Comparison of ENCODE assay signal across 1 cellular context in the genomic region with DNA sequence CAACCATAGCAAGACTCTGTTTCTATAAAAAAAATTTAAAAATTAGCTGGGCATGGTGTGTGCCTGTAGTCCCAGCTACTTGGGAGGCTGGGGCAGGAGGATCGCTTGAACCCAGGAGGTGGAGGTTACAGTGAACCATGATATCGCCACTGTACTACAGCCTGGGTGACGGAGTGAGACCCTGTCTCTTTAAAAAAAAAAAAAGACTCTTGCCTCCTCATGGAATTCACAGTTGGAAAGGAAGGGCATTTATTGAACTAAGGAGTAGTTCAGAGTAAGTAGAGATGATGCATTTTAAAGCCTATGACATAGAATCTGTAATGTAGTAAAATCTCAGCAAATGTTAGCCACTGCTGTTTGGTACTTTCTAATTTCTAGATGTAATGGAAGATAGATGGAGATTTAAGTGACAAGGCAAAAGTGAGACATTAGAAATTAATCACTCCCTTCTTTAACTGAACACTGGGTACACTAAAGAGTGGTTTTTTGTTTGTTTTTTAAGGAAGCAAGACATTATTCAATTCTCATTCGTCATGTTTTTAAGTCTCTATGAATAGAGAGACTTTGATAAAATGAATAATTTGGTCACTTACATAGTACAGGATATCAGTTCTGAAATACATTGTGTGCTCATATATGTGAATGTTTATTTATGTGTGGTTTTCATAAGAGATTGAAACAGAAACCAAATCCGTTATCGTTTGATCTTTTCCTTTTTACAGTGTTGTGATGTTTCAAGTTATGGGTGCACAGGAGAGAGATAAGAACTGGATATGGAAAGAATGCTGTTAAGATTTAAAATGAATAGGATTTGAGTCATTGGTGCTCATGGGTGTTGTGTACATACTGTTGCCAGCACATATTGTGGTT.
A peak's percentile ranks its signal among the peaks of the same experiment; 100 is the strongest.
TF ChIP-seq lines count a peak whose summit lies in the region.

No MANE protein-coding gene starts in this region.

TF ChIP-seq in SK-N-SH, 30 proteins besides CTCF, POLR2A, EP300 and RAD21 (continued from another document):
- TF ChIP-seq, protein P1, sequence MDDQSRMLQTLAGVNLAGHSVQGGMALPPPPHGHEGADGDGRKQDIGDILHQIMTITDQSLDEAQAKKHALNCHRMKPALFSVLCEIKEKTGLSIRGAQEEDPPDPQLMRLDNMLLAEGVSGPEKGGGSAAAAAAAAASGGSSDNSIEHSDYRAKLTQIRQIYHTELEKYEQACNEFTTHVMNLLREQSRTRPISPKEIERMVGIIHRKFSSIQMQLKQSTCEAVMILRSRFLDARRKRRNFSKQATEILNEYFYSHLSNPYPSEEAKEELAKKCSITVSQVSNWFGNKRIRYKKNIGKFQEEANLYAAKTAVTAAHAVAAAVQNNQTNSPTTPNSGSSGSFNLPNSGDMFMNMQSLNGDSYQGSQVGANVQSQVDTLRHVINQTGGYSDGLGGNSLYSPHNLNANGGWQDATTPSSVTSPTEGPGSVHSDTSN (IDR thresholded peaks at IDR 0.05), result peak; percentile 81
- TF ChIP-seq MXI1 (IDR thresholded peaks at IDR 0.05; ENCODE audit: low read depth, low read length), result no peak
- TF ChIP-seq RCOR1 (IDR thresholded peaks at IDR 0.05; ENCODE audit: low read length), result no peak
- TF ChIP-seq SMC3 (IDR thresholded peaks at IDR 0.05; ENCODE audit: low read depth, low read length), result no peak
- TF ChIP-seq FOXJ3 (CRISPR knock-in tag; IDR thresholded peaks at IDR 0.05), result no peak
- TF ChIP-seq, protein P2, sequence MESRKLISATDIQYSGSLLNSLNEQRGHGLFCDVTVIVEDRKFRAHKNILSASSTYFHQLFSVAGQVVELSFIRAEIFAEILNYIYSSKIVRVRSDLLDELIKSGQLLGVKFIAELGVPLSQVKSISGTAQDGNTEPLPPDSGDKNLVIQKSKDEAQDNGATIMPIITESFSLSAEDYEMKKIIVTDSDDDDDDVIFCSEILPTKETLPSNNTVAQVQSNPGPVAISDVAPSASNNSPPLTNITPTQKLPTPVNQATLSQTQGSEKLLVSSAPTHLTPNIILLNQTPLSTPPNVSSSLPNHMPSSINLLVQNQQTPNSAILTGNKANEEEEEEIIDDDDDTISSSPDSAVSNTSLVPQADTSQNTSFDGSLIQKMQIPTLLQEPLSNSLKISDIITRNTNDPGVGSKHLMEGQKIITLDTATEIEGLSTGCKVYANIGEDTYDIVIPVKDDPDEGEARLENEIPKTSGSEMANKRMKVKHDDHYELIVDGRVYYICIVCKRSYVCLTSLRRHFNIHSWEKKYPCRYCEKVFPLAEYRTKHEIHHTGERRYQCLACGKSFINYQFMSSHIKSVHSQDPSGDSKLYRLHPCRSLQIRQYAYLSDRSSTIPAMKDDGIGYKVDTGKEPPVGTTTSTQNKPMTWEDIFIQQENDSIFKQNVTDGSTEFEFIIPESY (IDR thresholded peaks at IDR 0.05; ENCODE audit: borderline replicate concordance, low read depth), result no peak
- TF ChIP-seq POLR2AphosphoS5 (IDR thresholded peaks at IDR 0.05; ENCODE audit: low read depth, low read length), result peak; percentile 32; the same call in 1 of the 2 replicates
- peak; percentile 62; the same call in 1 of the 2 replicates for TF ChIP-seq RXRA (IDR thresholded peaks at IDR 0.05; ENCODE audit: borderline replicate concordance, low read depth)
- TF ChIP-seq GABPA (IDR thresholded peaks at IDR 0.05; ENCODE audit: low read depth), result no peak
- 0 out of 2 replicates have a peak, but pooled peaks have one; percentile 64 for TF ChIP-seq SIN3A (IDR thresholded peaks at IDR 0.05; ENCODE audit: borderline replicate concordance, low read depth, low read length)
- TF ChIP-seq FOXM1 (IDR thresholded peaks at IDR 0.05; ENCODE audit: low read depth), result peak; percentile 89
- TF ChIP-seq JUND (IDR thresholded peaks at IDR 0.05), result peak; percentile 91
- TF ChIP-seq, protein P3, sequence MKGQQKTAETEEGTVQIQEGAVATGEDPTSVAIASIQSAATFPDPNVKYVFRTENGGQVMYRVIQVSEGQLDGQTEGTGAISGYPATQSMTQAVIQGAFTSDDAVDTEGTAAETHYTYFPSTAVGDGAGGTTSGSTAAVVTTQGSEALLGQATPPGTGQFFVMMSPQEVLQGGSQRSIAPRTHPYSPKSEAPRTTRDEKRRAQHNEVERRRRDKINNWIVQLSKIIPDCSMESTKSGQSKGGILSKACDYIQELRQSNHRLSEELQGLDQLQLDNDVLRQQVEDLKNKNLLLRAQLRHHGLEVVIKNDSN (IDR thresholded peaks at IDR 0.05; ENCODE audit: borderline replicate concordance, low read depth), result no peak
- no peak for TF ChIP-seq RFX5 (IDR thresholded peaks at IDR 0.05; ENCODE audit: low read length)
- TF ChIP-seq GATA2 (CRISPR knock-in tag; IDR thresholded peaks at IDR 0.05), result no peak
- TF ChIP-seq, protein P4, sequence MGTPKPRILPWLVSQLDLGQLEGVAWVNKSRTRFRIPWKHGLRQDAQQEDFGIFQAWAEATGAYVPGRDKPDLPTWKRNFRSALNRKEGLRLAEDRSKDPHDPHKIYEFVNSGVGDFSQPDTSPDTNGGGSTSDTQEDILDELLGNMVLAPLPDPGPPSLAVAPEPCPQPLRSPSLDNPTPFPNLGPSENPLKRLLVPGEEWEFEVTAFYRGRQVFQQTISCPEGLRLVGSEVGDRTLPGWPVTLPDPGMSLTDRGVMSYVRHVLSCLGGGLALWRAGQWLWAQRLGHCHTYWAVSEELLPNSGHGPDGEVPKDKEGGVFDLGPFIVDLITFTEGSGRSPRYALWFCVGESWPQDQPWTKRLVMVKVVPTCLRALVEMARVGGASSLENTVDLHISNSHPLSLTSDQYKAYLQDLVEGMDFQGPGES (IDR thresholded peaks at IDR 0.05; ENCODE audit: low read depth, low read length), result no peak
- no peak for TF ChIP-seq YY1 (IDR thresholded peaks at IDR 0.05; ENCODE audit: low read depth)
- no peak for TF ChIP-seq EZH2phosphoT487 (IDR thresholded peaks at IDR 0.05; ENCODE audit: borderline replicate concordance, low read depth)
